Comparison of ENCODE assay signal across 24 cellular contexts in the genomic region with DNA sequence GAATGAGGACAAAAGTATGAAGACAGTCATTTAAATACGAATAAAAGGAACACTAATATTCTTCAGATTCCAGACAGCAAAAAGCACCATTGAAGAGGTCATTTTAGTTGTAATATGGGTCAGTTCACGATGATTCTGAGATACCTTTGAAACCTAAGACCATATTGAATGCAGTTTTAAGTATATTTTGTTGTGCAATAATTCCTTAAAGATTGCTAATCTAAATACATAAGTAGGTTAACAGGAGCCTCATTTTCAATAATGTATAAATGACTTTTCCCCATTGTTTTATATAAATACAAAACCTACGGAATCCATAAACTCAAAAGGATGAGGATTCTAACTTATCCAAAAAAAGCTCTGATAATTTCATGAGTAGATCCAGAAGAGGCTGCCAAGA. TPM values are rescaled to one million over a fixed set of nuclear protein-coding genes. Genes with fewer than 3 reads are reported as not detected.
DNase-seq lines count a peak whose midpoint lies in the region; ATAC-seq, FAIRE-seq and TF ChIP-seq lines count a peak whose summit lies in the region.
"Had no signal": no experiment of that assay in that cellular context is flagged by ENCODE, and none has a peak within 500 bp of the region (broad histone marks: within the 10 kb centered on the region; RNA-seq: fewer than 3 reads in every experiment).

No MANE protein-coding gene starts in this region.

- H4K5ac ChIP-seq in IMR-90 (ENCODE audit: low read depth, low read length): no peak overlapping the region

- no peak overlapping the region for H2BK120ac ChIP-seq in IMR-90 (ENCODE audit: low read depth, low read length)

- BruUV-seq in IMR-90 (replicated peaks; lab: Mats Ljungman, UMichigan): no TSS peak
- no TSS peak for BruUV-seq in K562 (replicated peaks; lab: Mats Ljungman, UMichigan)

- POLR2A ChIA-PET in activated CD4-positive, alpha-beta T cell treated with anti-CD3 and anti-CD28 coated beads for 36 hours (lab: Charles Lee): no interaction called here
- POLR2A ChIA-PET in activated CD4-positive, alpha-beta T cell treated with anti-CD3 and anti-CD28 coated beads, Interleukin-2, amount 10 ng/mL, durations not matched to agents 7 days and 5 days (lab: Charles Lee): no interaction called here
- POLR2A ChIA-PET in IMR-90 (lab: Charles Lee; ENCODE audit: unreplicated experiment): no interaction called here
- POLR2A ChIA-PET in K562 (lab: Yijun Ruan, JAX): no interaction called here

- H3K36me3 ChIP-seq in IMR-90 (ENCODE audit: control insufficient read depth, insufficient read depth, low read length) (peaks cover 12% of the 10 kb centered on the region), K562 (ENCODE audit: control insufficient read depth, insufficient read depth, low read length) (peaks cover 13% of the 10 kb centered on the region; the same call in 2 of the 3 replicates), skeletal muscle tissue (ENCODE audit: control insufficient read depth in 3 of 3, insufficient read depth in 3 of 3, low read length in 3 of 3) (peaks cover 7 to 23% (median 14%) of the 10 kb centered on the region in 3 donors)

- H3K9me1 ChIP-seq in IMR-90 (ENCODE audit: insufficient read depth, low read length): peaks cover 4% of the 10 kb centered on the region; the same call in 1 of the 2 replicates
- no peaks in the 10 kb centered on the region for H3K9me1 ChIP-seq in K562 (ENCODE audit: control insufficient read depth, insufficient read depth, low read length)

- H4K8ac ChIP-seq in IMR-90 (ENCODE audit: low read depth in 2 of 2, low read length in 2 of 2): no peak overlapping the region

- H3K4me3 Mint-ChIP-seq in activated CD4-positive, alpha-beta T cell treated with anti-CD3 and anti-CD28 coated beads for 36 hours: no peak overlapping the region
- no peak overlapping the region for H3K4me3 Mint-ChIP-seq in activated CD4-positive, alpha-beta T cell treated with anti-CD3 and anti-CD28 coated beads, Interleukin-2, amount 10 ng/mL, durations not matched to agents 7 days and 5 days
- H3K4me3 Mint-ChIP-seq: activated naive CD4-positive, alpha-beta T cell treated with anti-CD3 and anti-CD28 coated beads, Interleukin-2, amount 50 U/mL, for 24 hours; mesothelial cell of epicardium; T-helper 1 cell treated with Interleukin-12 subunit alpha and Interleukin-12 subunit beta and Interleukin-4 antibody, amounts not matched to agents 30 μg/mL and 1 μg/mL, for 36 hours had no signal

- no peak overlapping the region for H3K56ac ChIP-seq in IMR-90 (ENCODE audit: extremely low read depth, insufficient read depth, low read length)

- H3K14ac ChIP-seq in IMR-90 (replicated peaks; ENCODE audit: low read depth, low read length): no peak overlapping the region

- peaks cover 49% of the 10 kb centered on the region for H3K4me1 Mint-ChIP-seq in activated CD4-positive, alpha-beta T cell treated with anti-CD3 and anti-CD28 coated beads for 36 hours
- peaks cover 42% of the 10 kb centered on the region for H3K4me1 Mint-ChIP-seq in activated CD4-positive, alpha-beta T cell treated with anti-CD3 and anti-CD28 coated beads, Interleukin-2, amount 10 ng/mL, durations not matched to agents 7 days and 5 days

- H4K20me1 ChIP-seq in IMR-90 (ENCODE audit: insufficient read depth, low read length): no peaks in the 10 kb centered on the region
- H4K20me1 ChIP-seq in K562 (replicated peaks; ENCODE audit: control insufficient read depth, insufficient read depth, low read length): no peaks in the 10 kb centered on the region

- H3K9me3 Mint-ChIP-seq in activated CD4-positive, alpha-beta T cell treated with anti-CD3 and anti-CD28 coated beads for 36 hours (ENCODE audit: low read depth): no peaks in the 10 kb centered on the region
- H3K9me3 Mint-ChIP-seq in activated CD4-positive, alpha-beta T cell treated with anti-CD3 and anti-CD28 coated beads, Interleukin-2, amount 10 ng/mL, durations not matched to agents 7 days and 5 days: no peaks in the 10 kb centered on the region
- H3K9me3 Mint-ChIP-seq: activated naive CD4-positive, alpha-beta T cell treated with anti-CD3 and anti-CD28 coated beads, Interleukin-2, amount 50 U/mL, for 24 hours; naive B cell; T-helper 1 cell treated with Interleukin-12 subunit alpha and Interleukin-12 subunit beta and Interleukin-4 antibody, amounts not matched to agents 30 μg/mL and 1 μg/mL, for 36 hours had no signal

- no peak overlapping the region for H3K23ac ChIP-seq in IMR-90 (ENCODE audit: low read depth, low read length)

- H3K4ac ChIP-seq in IMR-90 (ENCODE audit: low read depth, low read length): no peak overlapping the region

- in situ Hi-C loops in IMR-90 (cut with MboI; ENCODE audit: low sequenced_read_pairs) (no loop called here), K562 (cut with MboI) (no loop called here)

- no peak overlapping the region for H3K4me2 ChIP-seq in IMR-90 (ENCODE audit: low read depth, low read length)
- H3K4me2 ChIP-seq in K562 (ENCODE audit: insufficient read depth, low read length): no peak overlapping the region

- H3K27me3 ChIP-seq in IMR-90 (ENCODE audit: control insufficient read depth, insufficient read depth, low read length) (no peaks in the 10 kb centered on the region), K562 (ENCODE audit: control insufficient read depth in 2 of 2, insufficient read depth in 2 of 2, low read length in 2 of 2) (no peaks in the 10 kb centered on the region), skeletal muscle tissue (ENCODE audit: control insufficient read depth in 3 of 3, insufficient read depth in 3 of 3, low read length in 3 of 3) (no peaks in the 10 kb centered on the region)
- H3K27me3 ChIP-seq: dorsolateral prefrontal cortex, suprapubic skin, upper lobe of left lung had no signal

- H3K9me3 ChIP-seq in IMR-90 (ENCODE audit: control insufficient read depth, insufficient read depth, low read length) (no peaks in the 10 kb centered on the region), K562 (replicated peaks; ENCODE audit: control insufficient read depth, insufficient read depth, low read depth, low read length) (no peaks in the 10 kb centered on the region), skeletal muscle tissue (ENCODE audit: control insufficient read depth in 3 of 3, low read length in 3 of 3) (no peaks in the 10 kb centered on the region)
- H3K9me3 ChIP-seq: suprapubic skin, upper lobe of left lung had no signal

- H2BK15ac ChIP-seq in IMR-90 (ENCODE audit: low read depth, low read length): no peak overlapping the region

- no peak overlapping the region for H2AK5ac ChIP-seq in IMR-90 (ENCODE audit: low read depth, low read length)

- TF ChIP-seq RAD21 in IMR-90 (IDR thresholded peaks at IDR 0.05; ENCODE audit: low read length) (no peak), K562 (CRISPR knock-in tag; conservative IDR thresholded peaks at IDR 0.05 in 1 of 2, IDR thresholded peaks at IDR 0.05 in 1 of 2) (no peak)

- H3K18ac ChIP-seq in IMR-90 (ENCODE audit: low read depth, low read length): no peak overlapping the region

- TF ChIP-seq POLR2A in IMR-90 (IDR thresholded peaks at IDR 0.05; ENCODE audit: low read depth, low read length) (no peak), K562 (conservative IDR thresholded peaks at IDR 0.05) (no peak)

- WGBS in IMR-90 (ENCODE audit: extremely low coverage in 2 of 2, insufficient read length in 1 of 2), 2 experiments: no CpG with 5 or more reads among the region's 3 CpGs
- WGBS in K562 (ENCODE audit: insufficient coverage, low coverage, missing lambda C conversion rate): 70% methylated on average over 3 of the region's 3 CpGs

- dilution Hi-C loops in IMR-90 (cut with HindIII; ENCODE audit: low sequenced_read_pairs, unreplicated experiment): no loop called here

- FAIRE-seq in K562 (lab: Jason Lieb, UNC): no peak

- H2AK9ac ChIP-seq in IMR-90 (replicated peaks; ENCODE audit: low read depth, low read length, poor library complexity): no peak overlapping the region

- H3K4me3 ChIP-seq in IMR-90 (ENCODE audit: insufficient read depth, low read depth, low read length) (no peak overlapping the region), K562 (no peak overlapping the region), skeletal muscle tissue (ENCODE audit: low read length in 3 of 3) (no peak overlapping the region)
- H3K4me3 ChIP-seq: dorsolateral prefrontal cortex, suprapubic skin, upper lobe of left lung had no signal

- H2BK5ac ChIP-seq in IMR-90 (ENCODE audit: low read depth, low read length, poor library complexity, severe bottlenecking): no peak overlapping the region

- peaks cover 8% of the 10 kb centered on the region for H3K79me2 ChIP-seq in K562 (ENCODE audit: control insufficient read depth, insufficient read depth, low read length)

- TF ChIP-seq CTCF in IMR-90 (conservative IDR thresholded peaks at IDR 0.05; ENCODE audit: low read depth, low read length) (no peak), K562 (IDR thresholded peaks at IDR 0.05 in 2 of 3, conservative IDR thresholded peaks at IDR 0.05 in 1 of 3; ENCODE audit: insufficient read depth in 2 of 3, low read depth in 1 of 3, low read length in 3 of 3) (no peak)

- H3K27ac Mint-ChIP-seq in activated CD4-positive, alpha-beta T cell treated with anti-CD3 and anti-CD28 coated beads for 36 hours: peak overlapping the region; percentile 45
- no peak overlapping the region for H3K27ac Mint-ChIP-seq in activated CD4-positive, alpha-beta T cell treated with anti-CD3 and anti-CD28 coated beads, Interleukin-2, amount 10 ng/mL, durations not matched to agents 7 days and 5 days
- H3K27ac Mint-ChIP-seq: mesothelial cell of epicardium; T-helper 1 cell treated with Interleukin-12 subunit alpha and Interleukin-12 subunit beta and Interleukin-4 antibody, amounts not matched to agents 30 μg/mL and 1 μg/mL, for 36 hours had no signal

- H2BK20ac ChIP-seq in IMR-90 (ENCODE audit: low read depth, low read length): no peak overlapping the region

- H3K27me3 Mint-ChIP-seq in activated CD4-positive, alpha-beta T cell treated with anti-CD3 and anti-CD28 coated beads for 36 hours: no peaks in the 10 kb centered on the region
- H3K27me3 Mint-ChIP-seq in activated CD4-positive, alpha-beta T cell treated with anti-CD3 and anti-CD28 coated beads, Interleukin-2, amount 10 ng/mL, durations not matched to agents 7 days and 5 days: no peaks in the 10 kb centered on the region
- H3K27me3 Mint-ChIP-seq: activated naive CD4-positive, alpha-beta T cell treated with anti-CD3 and anti-CD28 coated beads, Interleukin-2, amount 50 U/mL, for 24 hours; naive B cell had no signal

- H2AFZ ChIP-seq in IMR-90 (replicated peaks; ENCODE audit: low read length, poor library complexity): no peak overlapping the region
- no peak overlapping the region for H2AFZ ChIP-seq in K562 (ENCODE audit: low read depth, low read length)

- H3K27ac ChIP-seq in IMR-90 (ENCODE audit: insufficient read depth, low read length) (no peak overlapping the region), K562 (ENCODE audit: extremely low read depth, low read depth, low read length) (no peak overlapping the region), skeletal muscle tissue (ENCODE audit: low read depth, low read length) (peak overlapping the region; percentile 42)
- H3K27ac ChIP-seq: suprapubic skin had no signal

- H3K36me3 Mint-ChIP-seq in activated CD4-positive, alpha-beta T cell treated with anti-CD3 and anti-CD28 coated beads for 36 hours (ENCODE audit: low read depth): peaks cover 23% of the 10 kb centered on the region
- peaks cover 21% of the 10 kb centered on the region for H3K36me3 Mint-ChIP-seq in activated CD4-positive, alpha-beta T cell treated with anti-CD3 and anti-CD28 coated beads, Interleukin-2, amount 10 ng/mL, durations not matched to agents 7 days and 5 days (ENCODE audit: low read depth)

- H4K91ac ChIP-seq in IMR-90 (ENCODE audit: insufficient read depth, low read depth, low read length): no peak overlapping the region

- no peak for DNase-seq in activated CD4-positive, alpha-beta T cell treated with anti-CD3 and anti-CD28 coated beads for 36 hours
- no peak for DNase-seq in activated CD4-positive, alpha-beta T cell treated with anti-CD3 and anti-CD28 coated beads, Interleukin-2, amount 10 ng/mL, durations not matched to agents 7 days and 5 days
- DNase-seq in IMR-90 (no peak), K562 (ENCODE audit: extremely low read depth in 1 of 4, low spot score in 3 of 4) (no peak)
- DNase-seq in activated naive CD4-positive, alpha-beta T cell treated with anti-CD3 and anti-CD28 coated beads, Interleukin-2, amount 50 U/mL, for 16 hours: no peak
- DNase-seq: activated CD4-positive, alpha-beta T cell treated with anti-CD3 and anti-CD28 coated beads for 4 hours; dorsolateral prefrontal cortex; Karpas-422; naive B cell; NCI-H1417 treated with DMSO at 0.1 percent for 48 hours; NCI-H2029 treated with DMSO at 0.1 percent for 48 hours; NCI-H2227 treated with DMSO at 0.1 percent for 48 hours; NCI-H526; OCI-M1; stimulated activated naive CD4-positive, alpha-beta T cell; upper lobe of left lung had no signal

- intact Hi-C loops in activated CD4-positive, alpha-beta T cell treated with anti-CD3 and anti-CD28 coated beads for 36 hours (cut with DNase I, micrococcal nuclease): no loop called here
- intact Hi-C loops in IMR-90 (cut with micrococcal nuclease): no loop called here
- intact Hi-C loops in K562 (cut with micrococcal nuclease): no loop called here

- no peak overlapping the region for H3K9ac ChIP-seq in IMR-90 (ENCODE audit: low read depth, low read length)
- H3K9ac ChIP-seq in K562 (ENCODE audit: insufficient read depth in 1 of 2, low read depth in 2 of 2, low read length in 2 of 2): no peak overlapping the region
- no peak overlapping the region for H3K9ac ChIP-seq in skeletal muscle tissue (ENCODE audit: low read depth in 1 of 3, low read length in 3 of 3)

- ATAC-seq in activated CD4-positive, alpha-beta T cell treated with anti-CD3 and anti-CD28 coated beads for 36 hours: no peak
- ATAC-seq in IMR-90 (ENCODE audit: low read depth): no peak
- ATAC-seq in K562: no peak
- no peak for ATAC-seq in GM18867 (IDR thresholded peaks at IDR 0.05; ENCODE audit: unreplicated experiment)
- no peak for ATAC-seq in GM21619 (IDR thresholded peaks at IDR 0.05; ENCODE audit: unreplicated experiment)
- ATAC-seq: HCT116 had no signal

- no peaks in the 10 kb centered on the region for H3K4me1 ChIP-seq in IMR-90 (ENCODE audit: control insufficient read depth, insufficient read depth, low read length)
- peaks cover 2 to 4% of the 10 kb centered on the region in 2 experiments; a peak in 3 of 5 replicates for H3K4me1 ChIP-seq in K562 (replicated peaks in 1 of 2; ENCODE audit: control insufficient read depth in 2 of 2, insufficient read depth in 2 of 2, low read length in 2 of 2)
- peaks cover 4 to 21% (median 15%) of the 10 kb centered on the region in 3 donors for H3K4me1 ChIP-seq in skeletal muscle tissue (ENCODE audit: control insufficient read depth in 3 of 3, insufficient read depth in 3 of 3, low read length in 3 of 3)

- no peak for TF ChIP-seq EP300 in K562 (IDR thresholded peaks at IDR 0.05; ENCODE audit: low read length)

- CTCF ChIA-PET in activated CD4-positive, alpha-beta T cell treated with anti-CD3 and anti-CD28 coated beads for 36 hours (lab: Charles Lee): no interaction called here
- CTCF ChIA-PET in activated CD4-positive, alpha-beta T cell treated with anti-CD3 and anti-CD28 coated beads, Interleukin-2, amount 10 ng/mL, durations not matched to agents 7 days and 5 days (lab: Charles Lee): no interaction called here
- CTCF ChIA-PET in IMR-90 (lab: Yijun Ruan, JAX): no interaction called here
- CTCF ChIA-PET in K562 (lab: Yijun Ruan, JAX; ENCODE audit: low intra/inter-chr PET ratio): no interaction called here

- H3K79me1 ChIP-seq in IMR-90 (ENCODE audit: low read depth in 1 of 2, low read length in 2 of 2): peaks cover 8 to 37% of the 10 kb centered on the region in 2 experiments; a peak in 3 of 4 replicates

RNA-seq across cellular contexts. Expression of a gene that starts 5.8 kb away (rescaled TPM):
- total RNA-seq in activated CD4-positive, alpha-beta T cell treated with anti-CD3 and anti-CD28 coated beads for 36 hours: 10 to 100 TPM; 19.9 to 21.9 TPM
- total RNA-seq in activated CD4-positive, alpha-beta T cell treated with anti-CD3 and anti-CD28 coated beads, Interleukin-2, amount 10 ng/mL, durations not matched to agents 7 days and 5 days: 10 to 100 TPM; 25.3 to 31.3 TPM
- total RNA-seq in IMR-90 (2012; rRNA removed) (66.4 and 80.7 TPM in 2 replicates), K562 (2014; rRNA removed) (11.5 and 14.9 TPM in 2 replicates), K562 (2014; rRNA removed; fragmentation: Illumina TruSeq; extraction: Trizol) (22.5 and 23.8 TPM in 2 replicates), K562 (2015; rRNA removed; fragmentation: Illumina TruSeq; extraction: Trizol) (26.0 and 26.9 TPM in 2 replicates), K562 (2021) (20.7 and 21.4 TPM in 2 replicates), skeletal muscle tissue (88.2 TPM)
- polyA plus RNA-seq in IMR-90 (2012; rRNA removed) (50.1 and 60.4 TPM in 2 replicates), K562 (2011; rRNA removed) (30.3 and 31.0 TPM in 2 replicates), K562 (2014; fragmentation: Illumina TruSeq; extraction: Trizol) (17.1 and 18.9 TPM in 2 replicates), K562 (2014; fragmentation: Nextera tagmentation; extraction: Ambion mirVana) (1 to 10 TPM; 4.6 to 5.0 TPM), K562 (2014; rRNA removed) (9.1 and 10.2 TPM in 2 replicates)
- 23.3 and 26.6 TPM in 2 replicates for polyA plus RNA-seq in IMR-90 (2012; cell fraction: cytosol; rRNA removed)
- 7.8 and 35.9 TPM in 2 replicates for polyA plus RNA-seq in IMR-90 (2012; cell fraction: nucleus; rRNA removed; ENCODE audit: low replicate concordance)
- total RNA-seq in K562 (2011; cell fraction: chromatin; rRNA removed; ENCODE audit: low replicate concordance): 35.8 and 41.6 TPM in 2 replicates
- 33.9 and 38.3 TPM in 2 replicates for total RNA-seq in K562 (2011; cell fraction: nucleolus; rRNA removed)
- 46.0 and 52.8 TPM in 2 replicates for total RNA-seq in K562 (2011; cell fraction: nucleoplasm; rRNA removed)
- 14.3 and 18.3 TPM in 2 replicates for polyA plus RNA-seq in K562 (2011; cell fraction: cytosol; rRNA removed)
- 8.8 and 10.3 TPM in 2 replicates for polyA plus RNA-seq in K562 (2011; cell fraction: nucleus; rRNA removed)
- polyA plus RNA-seq in K562 (2012): 18.2 and 29.0 TPM in 2 replicates
- 47.9 and 67.8 TPM in 2 replicates for polyA minus RNA-seq in K562 (2011; rRNA and poly(A)+ RNA removed)
- polyA minus RNA-seq in K562 (2011; cell fraction: cytosol; rRNA and poly(A)+ RNA removed): 28.9 and 41.8 TPM in 2 replicates
- 6.5 and 8.1 TPM in 2 replicates for polyA minus RNA-seq in K562 (2011; cell fraction: nucleus; rRNA and poly(A)+ RNA removed)
